2 cellular contexts compared by ENCODE assay signal in the genomic region with DNA sequence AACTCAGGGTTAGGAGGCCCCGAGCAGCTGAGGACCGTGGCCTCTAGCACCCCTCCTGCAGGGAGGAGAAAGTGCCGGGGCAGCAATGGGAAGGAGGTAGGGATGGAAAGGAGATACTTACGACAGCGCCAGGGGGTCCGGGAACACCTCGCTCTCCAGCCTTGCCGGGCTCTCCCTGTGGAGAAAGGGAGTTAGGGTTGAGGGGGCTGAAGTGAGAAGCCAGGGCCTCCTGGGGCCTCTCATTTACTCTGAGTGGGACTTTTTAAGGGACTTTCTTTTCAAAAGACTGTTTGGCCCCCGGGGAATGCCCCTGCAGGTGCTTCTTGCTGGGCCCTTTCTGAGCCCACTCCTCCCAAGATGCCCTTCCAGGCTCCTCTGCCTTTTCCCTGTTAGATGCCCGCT.
TF ChIP-seq lines count a peak whose summit lies in the region.

No MANE protein-coding gene starts in this region.

TF ChIP-seq in SK-N-SH, 30 proteins besides CTCF, POLR2A, EP300 and RAD21:
- TF ChIP-seq FOSL2 (IDR thresholded peaks at IDR 0.05; ENCODE audit: borderline replicate concordance, low read depth) (no peak), GABPA (IDR thresholded peaks at IDR 0.05; ENCODE audit: low read depth) (no peak), MEF2A (IDR thresholded peaks at IDR 0.05; ENCODE audit: borderline replicate concordance, low read depth) (no peak), RCOR1 (IDR thresholded peaks at IDR 0.05; ENCODE audit: low read length) (no peak), POLR2AphosphoS5 (IDR thresholded peaks at IDR 0.05; ENCODE audit: low read depth, low read length) (peak; percentile 48), TEAD4 (IDR thresholded peaks at IDR 0.05; ENCODE audit: borderline replicate concordance, insufficient read depth) (no peak), SMC3 (IDR thresholded peaks at IDR 0.05; ENCODE audit: low read depth, low read length) (no peak)
- TF ChIP-seq, protein P1, sequence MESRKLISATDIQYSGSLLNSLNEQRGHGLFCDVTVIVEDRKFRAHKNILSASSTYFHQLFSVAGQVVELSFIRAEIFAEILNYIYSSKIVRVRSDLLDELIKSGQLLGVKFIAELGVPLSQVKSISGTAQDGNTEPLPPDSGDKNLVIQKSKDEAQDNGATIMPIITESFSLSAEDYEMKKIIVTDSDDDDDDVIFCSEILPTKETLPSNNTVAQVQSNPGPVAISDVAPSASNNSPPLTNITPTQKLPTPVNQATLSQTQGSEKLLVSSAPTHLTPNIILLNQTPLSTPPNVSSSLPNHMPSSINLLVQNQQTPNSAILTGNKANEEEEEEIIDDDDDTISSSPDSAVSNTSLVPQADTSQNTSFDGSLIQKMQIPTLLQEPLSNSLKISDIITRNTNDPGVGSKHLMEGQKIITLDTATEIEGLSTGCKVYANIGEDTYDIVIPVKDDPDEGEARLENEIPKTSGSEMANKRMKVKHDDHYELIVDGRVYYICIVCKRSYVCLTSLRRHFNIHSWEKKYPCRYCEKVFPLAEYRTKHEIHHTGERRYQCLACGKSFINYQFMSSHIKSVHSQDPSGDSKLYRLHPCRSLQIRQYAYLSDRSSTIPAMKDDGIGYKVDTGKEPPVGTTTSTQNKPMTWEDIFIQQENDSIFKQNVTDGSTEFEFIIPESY (IDR thresholded peaks at IDR 0.05; ENCODE audit: borderline replicate concordance, low read depth): no peak

TF ChIP-seq in SK-N-SH treated with all-trans-retinoic acid at 6 μM for 48 hours, 23 proteins besides CTCF, POLR2A, EP300 and RAD21:
- TF ChIP-seq ZNF8 (CRISPR knock-in tag; IDR thresholded peaks at IDR 0.05) (no peak), ESRRG (CRISPR knock-in tag; IDR thresholded peaks at IDR 0.05) (no peak), PPARA (CRISPR knock-in tag; IDR thresholded peaks at IDR 0.05; ENCODE audit: borderline replicate concordance) (no peak), RARB (CRISPR knock-in tag; IDR thresholded peaks at IDR 0.05) (no peak), CSDC2 (CRISPR knock-in tag; IDR thresholded peaks at IDR 0.05) (no peak), TOX (CRISPR knock-in tag; IDR thresholded peaks at IDR 0.05; ENCODE audit: borderline replicate concordance) (no peak), SNAI2 (CRISPR knock-in tag; IDR thresholded peaks at IDR 0.05) (no peak), ZC3H10 (CRISPR knock-in tag; IDR thresholded peaks at IDR 0.05) (no peak), ZFP30 (CRISPR knock-in tag; IDR thresholded peaks at IDR 0.05) (no peak), OSR1 (CRISPR knock-in tag; IDR thresholded peaks at IDR 0.05) (no peak), ZNF70 (CRISPR knock-in tag; IDR thresholded peaks at IDR 0.05) (no peak), GLIS3 (CRISPR knock-in tag; IDR thresholded peaks at IDR 0.05) (no peak)
- TF ChIP-seq, protein P2, sequence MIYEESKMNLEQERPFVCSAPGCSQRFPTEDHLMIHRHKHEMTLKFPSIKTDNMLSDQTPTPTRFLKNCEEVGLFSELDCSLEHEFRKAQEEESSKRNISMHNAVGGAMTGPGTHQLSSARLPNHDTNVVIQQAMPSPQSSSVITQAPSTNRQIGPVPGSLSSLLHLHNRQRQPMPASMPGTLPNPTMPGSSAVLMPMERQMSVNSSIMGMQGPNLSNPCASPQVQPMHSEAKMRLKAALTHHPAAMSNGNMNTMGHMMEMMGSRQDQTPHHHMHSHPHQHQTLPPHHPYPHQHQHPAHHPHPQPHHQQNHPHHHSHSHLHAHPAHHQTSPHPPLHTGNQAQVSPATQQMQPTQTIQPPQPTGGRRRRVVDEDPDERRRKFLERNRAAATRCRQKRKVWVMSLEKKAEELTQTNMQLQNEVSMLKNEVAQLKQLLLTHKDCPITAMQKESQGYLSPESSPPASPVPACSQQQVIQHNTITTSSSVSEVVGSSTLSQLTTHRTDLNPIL (CRISPR knock-in tag; IDR thresholded peaks at IDR 0.05; ENCODE audit: low read depth): no peak
- TF ChIP-seq, protein P3, sequence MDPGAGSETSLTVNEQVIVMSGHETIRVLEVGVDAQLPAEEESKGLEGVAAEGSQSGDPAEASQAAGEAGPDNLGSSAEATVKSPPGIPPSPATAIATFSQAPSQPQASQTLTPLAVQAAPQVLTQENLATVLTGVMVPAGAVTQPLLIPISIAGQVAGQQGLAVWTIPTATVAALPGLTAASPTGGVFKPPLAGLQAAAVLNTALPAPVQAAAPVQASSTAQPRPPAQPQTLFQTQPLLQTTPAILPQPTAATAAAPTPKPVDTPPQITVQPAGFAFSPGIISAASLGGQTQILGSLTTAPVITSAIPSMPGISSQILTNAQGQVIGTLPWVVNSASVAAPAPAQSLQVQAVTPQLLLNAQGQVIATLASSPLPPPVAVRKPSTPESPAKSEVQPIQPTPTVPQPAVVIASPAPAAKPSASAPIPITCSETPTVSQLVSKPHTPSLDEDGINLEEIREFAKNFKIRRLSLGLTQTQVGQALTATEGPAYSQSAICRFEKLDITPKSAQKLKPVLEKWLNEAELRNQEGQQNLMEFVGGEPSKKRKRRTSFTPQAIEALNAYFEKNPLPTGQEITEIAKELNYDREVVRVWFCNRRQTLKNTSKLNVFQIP (CRISPR knock-in tag; IDR thresholded peaks at IDR 0.05; ENCODE audit: borderline replicate concordance, low read depth): no peak
- TF ChIP-seq, protein P4, sequence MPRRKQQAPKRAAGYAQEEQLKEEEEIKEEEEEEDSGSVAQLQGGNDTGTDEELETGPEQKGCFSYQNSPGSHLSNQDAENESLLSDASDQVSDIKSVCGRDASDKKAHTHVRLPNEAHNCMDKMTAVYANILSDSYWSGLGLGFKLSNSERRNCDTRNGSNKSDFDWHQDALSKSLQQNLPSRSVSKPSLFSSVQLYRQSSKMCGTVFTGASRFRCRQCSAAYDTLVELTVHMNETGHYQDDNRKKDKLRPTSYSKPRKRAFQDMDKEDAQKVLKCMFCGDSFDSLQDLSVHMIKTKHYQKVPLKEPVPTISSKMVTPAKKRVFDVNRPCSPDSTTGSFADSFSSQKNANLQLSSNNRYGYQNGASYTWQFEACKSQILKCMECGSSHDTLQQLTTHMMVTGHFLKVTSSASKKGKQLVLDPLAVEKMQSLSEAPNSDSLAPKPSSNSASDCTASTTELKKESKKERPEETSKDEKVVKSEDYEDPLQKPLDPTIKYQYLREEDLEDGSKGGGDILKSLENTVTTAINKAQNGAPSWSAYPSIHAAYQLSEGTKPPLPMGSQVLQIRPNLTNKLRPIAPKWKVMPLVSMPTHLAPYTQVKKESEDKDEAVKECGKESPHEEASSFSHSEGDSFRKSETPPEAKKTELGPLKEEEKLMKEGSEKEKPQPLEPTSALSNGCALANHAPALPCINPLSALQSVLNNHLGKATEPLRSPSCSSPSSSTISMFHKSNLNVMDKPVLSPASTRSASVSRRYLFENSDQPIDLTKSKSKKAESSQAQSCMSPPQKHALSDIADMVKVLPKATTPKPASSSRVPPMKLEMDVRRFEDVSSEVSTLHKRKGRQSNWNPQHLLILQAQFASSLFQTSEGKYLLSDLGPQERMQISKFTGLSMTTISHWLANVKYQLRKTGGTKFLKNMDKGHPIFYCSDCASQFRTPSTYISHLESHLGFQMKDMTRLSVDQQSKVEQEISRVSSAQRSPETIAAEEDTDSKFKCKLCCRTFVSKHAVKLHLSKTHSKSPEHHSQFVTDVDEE (CRISPR knock-in tag; IDR thresholded peaks at IDR 0.05): no peak
- TF ChIP-seq, protein P5, sequence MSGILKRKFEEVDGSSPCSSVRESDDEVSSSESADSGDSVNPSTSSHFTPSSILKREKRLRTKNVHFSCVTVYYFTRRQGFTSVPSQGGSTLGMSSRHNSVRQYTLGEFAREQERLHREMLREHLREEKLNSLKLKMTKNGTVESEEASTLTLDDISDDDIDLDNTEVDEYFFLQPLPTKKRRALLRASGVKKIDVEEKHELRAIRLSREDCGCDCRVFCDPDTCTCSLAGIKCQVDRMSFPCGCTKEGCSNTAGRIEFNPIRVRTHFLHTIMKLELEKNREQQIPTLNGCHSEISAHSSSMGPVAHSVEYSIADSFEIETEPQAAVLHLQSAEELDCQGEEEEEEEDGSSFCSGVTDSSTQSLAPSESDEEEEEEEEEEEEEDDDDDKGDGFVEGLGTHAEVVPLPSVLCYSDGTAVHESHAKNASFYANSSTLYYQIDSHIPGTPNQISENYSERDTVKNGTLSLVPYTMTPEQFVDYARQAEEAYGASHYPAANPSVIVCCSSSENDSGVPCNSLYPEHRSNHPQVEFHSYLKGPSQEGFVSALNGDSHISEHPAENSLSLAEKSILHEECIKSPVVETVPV (CRISPR knock-in tag; IDR thresholded peaks at IDR 0.05): no peak
